Comparison of ENCODE assay signal across 12 cellular contexts in genomic region chr17:77442976-77443742, GRCh38.
DNase-seq lines count a peak whose midpoint lies in the region; ATAC-seq and TF ChIP-seq lines count a peak whose summit lies in the region.
"Had no signal": no experiment of that assay in that cellular context is flagged by ENCODE, and none has a peak within 500 bp of the region (broad histone marks: within the 10 kb centered on the region; RNA-seq: fewer than 3 reads in every experiment).

No MANE protein-coding gene starts in this region.

- H3K27ac ChIP-seq in mesenchymal stem cell (ENCODE audit: low read length, poor library complexity, severe bottlenecking) (peak overlapping the region; percentile 51), uterus (peak overlapping the region; percentile 66 to 76), coronary artery (peak overlapping the region in 1 of 2 donors; percentile 7)
- H3K27ac ChIP-seq: body of pancreas had no signal

- H2BK12ac ChIP-seq in mesenchymal stem cell (ENCODE audit: low read length in 2 of 2): peak overlapping the region in 1 of 2 experiments; percentile 60

- H3K9ac ChIP-seq in mesenchymal stem cell (ENCODE audit: low read length): no peak overlapping the region

- H3K23ac ChIP-seq in mesenchymal stem cell (ENCODE audit: low read length in 2 of 2): peak overlapping the region in 1 of 2 experiments; percentile 61

- no peaks in the 10 kb centered on the region for H3K9me3 Mint-ChIP-seq in activated naive CD4-positive, alpha-beta T cell treated with anti-CD3 and anti-CD28 coated beads, Interleukin-2, amount 10 ng/mL, durations not matched to agents 7 days and 5 days
- no peaks in the 10 kb centered on the region for H3K9me3 Mint-ChIP-seq in activated CD8-positive, alpha-beta T cell treated with anti-CD3 and anti-CD28 coated beads, Interleukin-2, amount 10 ng/mL, durations not matched to agents 7 days and 5 days (ENCODE audit: insufficient read depth)

- H3K14ac ChIP-seq in mesenchymal stem cell (ENCODE audit: low read length in 2 of 2): peak overlapping the region in 1 of 2 experiments; percentile 56

- CTCF ChIA-PET in activated naive CD4-positive, alpha-beta T cell treated with anti-CD3 and anti-CD28 coated beads, Interleukin-2, amount 10 ng/mL, durations not matched to agents 7 days and 5 days (lab: Charles Lee): interaction anchor here (0.6 to 1.2 kb wide), 4 partner anchors 11 to 815 kb away, joined by 3 to 5 read pairs (median 3); no protein-coding TSS in a partner anchor
- CTCF ChIA-PET in activated CD8-positive, alpha-beta T cell treated with anti-CD3 and anti-CD28 coated beads, Interleukin-2, amount 10 ng/mL, durations not matched to agents 7 days and 5 days (lab: Charles Lee): interaction anchor here (0.6 to 3.9 kb wide), 10 partner anchors 8 to 1660 kb away, joined by 3 to 31 read pairs (median 6); no protein-coding TSS in a partner anchor

- H3K79me1 ChIP-seq in mesenchymal stem cell (replicated peaks; ENCODE audit: low read length, poor library complexity, severe bottlenecking): peaks cover 33% of the 10 kb centered on the region

- no peak overlapping the region for H3K4me2 ChIP-seq in mesenchymal stem cell (ENCODE audit: low read length, poor library complexity, severe bottlenecking)

- peak overlapping the region; percentile 98 for H3K27ac Mint-ChIP-seq in activated naive CD4-positive, alpha-beta T cell treated with anti-CD3 and anti-CD28 coated beads, Interleukin-2, amount 10 ng/mL, durations not matched to agents 7 days and 5 days
- peak overlapping the region; percentile 90 for H3K27ac Mint-ChIP-seq in activated CD8-positive, alpha-beta T cell treated with anti-CD3 and anti-CD28 coated beads, Interleukin-2, amount 10 ng/mL, durations not matched to agents 7 days and 5 days

- intact Hi-C loops in uterus (cut with DNase I; ENCODE audit: low total_unique reads): no loop called here

- H4K8ac ChIP-seq in mesenchymal stem cell (ENCODE audit: low read length): peak overlapping the region; percentile 27

- POLR2A ChIA-PET in activated CD8-positive, alpha-beta T cell treated with anti-CD3 and anti-CD28 coated beads, Interleukin-2, amount 10 ng/mL, durations not matched to agents 7 days and 5 days (lab: Charles Lee): interaction anchor here (0.6 to 14.0 kb wide), 8 partner anchors 8 to 917 kb away, joined by 3 to 169 read pairs (median 3); no protein-coding TSS in a partner anchor

- H2BK5ac ChIP-seq in mesenchymal stem cell (ENCODE audit: low read depth, low read length, poor library complexity, severe bottlenecking): no peak overlapping the region

- peak overlapping the region in 1 of 2 experiments; percentile 49 for H3K18ac ChIP-seq in mesenchymal stem cell (ENCODE audit: low read depth in 1 of 2, low read length in 2 of 2)

- no peak overlapping the region for H2BK15ac ChIP-seq in mesenchymal stem cell (ENCODE audit: low read depth, poor library complexity, severe bottlenecking)

- H3K9me3 ChIP-seq in mesenchymal stem cell (ENCODE audit: control insufficient read depth, low read length) (no peaks in the 10 kb centered on the region), uterus (no peaks in the 10 kb centered on the region)
- H3K9me3 ChIP-seq: body of pancreas had no signal

- peak overlapping the region; percentile 41 for H2AK5ac ChIP-seq in mesenchymal stem cell (ENCODE audit: low read length, severe bottlenecking)

- H3K4me1 ChIP-seq in mesenchymal stem cell (ENCODE audit: control insufficient read depth, insufficient read depth, low read depth, low read length) (peaks cover 56% of the 10 kb centered on the region), uterus (peaks cover 13 to 47% of the 10 kb centered on the region in 2 donors)

- H3K27me3 Mint-ChIP-seq in activated naive CD4-positive, alpha-beta T cell treated with anti-CD3 and anti-CD28 coated beads, Interleukin-2, amount 10 ng/mL, durations not matched to agents 7 days and 5 days: no peaks in the 10 kb centered on the region
- no peaks in the 10 kb centered on the region for H3K27me3 Mint-ChIP-seq in activated CD8-positive, alpha-beta T cell treated with anti-CD3 and anti-CD28 coated beads, Interleukin-2, amount 10 ng/mL, durations not matched to agents 7 days and 5 days (ENCODE audit: low read depth)

- whole genome bisulfite sequencing in mesenchymal stem cell: 62% methylated on average over 9 of the region's 10 CpGs

- no peak for TF ChIP-seq CTCF in uterus (IDR thresholded peaks at IDR 0.05)
- no peak for TF ChIP-seq CTCF in coronary artery (IDR thresholded peaks at IDR 0.05)

- H4K91ac ChIP-seq in mesenchymal stem cell (ENCODE audit: low read length): no peak overlapping the region

- peaks cover 100% of the 10 kb centered on the region for H3K4me1 Mint-ChIP-seq in activated naive CD4-positive, alpha-beta T cell treated with anti-CD3 and anti-CD28 coated beads, Interleukin-2, amount 10 ng/mL, durations not matched to agents 7 days and 5 days
- peaks cover 97% of the 10 kb centered on the region for H3K4me1 Mint-ChIP-seq in activated CD8-positive, alpha-beta T cell treated with anti-CD3 and anti-CD28 coated beads, Interleukin-2, amount 10 ng/mL, durations not matched to agents 7 days and 5 days (ENCODE audit: low read depth)

- H2BK120ac ChIP-seq in mesenchymal stem cell (ENCODE audit: low read depth, low read length): no peak overlapping the region

- no peak overlapping the region for H3K4me3 ChIP-seq in mesenchymal stem cell (ENCODE audit: insufficient read depth in 1 of 2, low read depth in 1 of 2, low read length in 2 of 2)
- no peak overlapping the region for H3K4me3 ChIP-seq in uterus
- no peak overlapping the region for H3K4me3 ChIP-seq in coronary artery
- H3K4me3 ChIP-seq: body of pancreas had no signal

- H3K4ac ChIP-seq in mesenchymal stem cell (ENCODE audit: low read depth in 1 of 2, low read length in 2 of 2): peak overlapping the region; percentile 13 to 19

- H3K36me3 ChIP-seq in mesenchymal stem cell (ENCODE audit: control insufficient read depth in 1 of 2, insufficient read depth in 2 of 2, low read depth in 1 of 2, low read length in 2 of 2) (peaks cover 8 to 34% of the 10 kb centered on the region in 2 experiments), uterus (no peaks in the 10 kb centered on the region)

- no peak overlapping the region for H2AFZ ChIP-seq in mesenchymal stem cell (ENCODE audit: low read depth, low read length)

- TF ChIP-seq POLR2A in uterus (IDR thresholded peaks at IDR 0.05): no peak

- peak overlapping the region; percentile 85 for H3K4me3 Mint-ChIP-seq in activated naive CD4-positive, alpha-beta T cell treated with anti-CD3 and anti-CD28 coated beads, Interleukin-2, amount 10 ng/mL, durations not matched to agents 7 days and 5 days
- H3K4me3 Mint-ChIP-seq in activated CD8-positive, alpha-beta T cell treated with anti-CD3 and anti-CD28 coated beads, Interleukin-2, amount 10 ng/mL, durations not matched to agents 7 days and 5 days: peak overlapping the region; percentile 82

- peaks cover 39% of the 10 kb centered on the region for H3K36me3 Mint-ChIP-seq in activated naive CD4-positive, alpha-beta T cell treated with anti-CD3 and anti-CD28 coated beads, Interleukin-2, amount 10 ng/mL, durations not matched to agents 7 days and 5 days
- peaks cover 41% of the 10 kb centered on the region for H3K36me3 Mint-ChIP-seq in activated CD8-positive, alpha-beta T cell treated with anti-CD3 and anti-CD28 coated beads, Interleukin-2, amount 10 ng/mL, durations not matched to agents 7 days and 5 days (ENCODE audit: low read depth)

- H3K27me3 ChIP-seq in mesenchymal stem cell (ENCODE audit: control insufficient read depth in 1 of 2, insufficient read depth in 1 of 2, low read length in 2 of 2): no peaks in the 10 kb centered on the region
- H3K27me3 ChIP-seq in uterus: no peaks in the 10 kb centered on the region
- H3K27me3 ChIP-seq: body of pancreas had no signal

- DNase-seq in activated naive CD4-positive, alpha-beta T cell treated with anti-CD3 and anti-CD28 coated beads, Interleukin-2, amount 10 ng/mL, durations not matched to agents 7 days and 5 days: no peak
- no peak for DNase-seq in activated naive CD4-positive, alpha-beta T cell treated with Interleukin-2 at 50 U/mL for 16 hours
- no peak for DNase-seq in activated CD8-positive, alpha-beta T cell treated with anti-CD3 and anti-CD28 coated beads, Interleukin-2, amount 10 ng/mL, durations not matched to agents 7 days and 5 days
- no peak for DNase-seq in mesenchymal stem cell
- DNase-seq in uterus: no peak
- DNase-seq in nucleus accumbens (lab: John Stamatoyannopoulos, UW): no peak
- DNase-seq in coronary artery (ENCODE audit: low spot score): no peak
- DNase-seq: activated CD4-positive, alpha-beta T cell treated with anti-CD3 and anti-CD28 coated beads for 4 hours; body of pancreas; GDM1; NCI-H2081 had no signal

- ATAC-seq in activated CD8-positive, alpha-beta T cell treated with anti-CD3 and anti-CD28 coated beads, Interleukin-2, amount 10 ng/mL, durations not matched to agents 7 days and 5 days: no peak
- no peak for ATAC-seq in GM21515 (IDR thresholded peaks at IDR 0.05; ENCODE audit: unreplicated experiment)
- ATAC-seq: body of pancreas had no signal
